ENCODE assay signal across 8 cellular contexts in genomic region chr13:52195052-52195837, GRCh38. TPM values are rescaled to one million over a fixed set of nuclear protein-coding genes. Genes with fewer than 3 reads are reported as not detected.
DNase-seq lines count a peak whose midpoint lies in the region; ATAC-seq and TF ChIP-seq lines count a peak whose summit lies in the region.

No MANE protein-coding gene starts in this region.

- H3F3A ChIP-seq in GM23338 (replicated peaks; ENCODE audit: low read depth) (no peaks in the 10 kb centered on the region), neural progenitor cell (ENCODE audit: low read depth) (no peaks in the 10 kb centered on the region)

- H3K27ac Mint-ChIP-seq in GM23338 (no peak overlapping the region), neural progenitor cell (peak overlapping the region; percentile 63)
- peak overlapping the region; percentile 95 for H3K27ac Mint-ChIP-seq in activated T-helper 17 cell treated with anti-CD3 and anti-CD28 coated beads, Interleukin-2, amount 50 U/mL, for 72 hours

- peak; percentile 91 for ATAC-seq in GM23338
- peak; percentile 67 for ATAC-seq in activated T-helper 17 cell treated with anti-CD3 and anti-CD28 coated beads, Interleukin-2, amount 50 U/mL, for 72 hours (replicated peaks)

- TF ChIP-seq CTCF in GM23338 (conservative IDR thresholded peaks at IDR 0.05; ENCODE audit: low read depth in 2 of 2) (peak in 1 of 2 experiments; percentile 55; a peak in 2 of 4 replicates), fibroblast of pulmonary artery (IDR thresholded peaks at IDR 0.05; ENCODE audit: low read length, missing control alignments) (no peak), neural progenitor cell (IDR thresholded peaks at IDR 0.05) (no peak)

- H3K36me3 ChIP-seq in ES-I3 (ENCODE audit: insufficient read depth, low read length): no peaks in the 10 kb centered on the region
- no peaks in the 10 kb centered on the region for H3K36me3 ChIP-seq in GM23338 (ENCODE audit: insufficient read depth)
- no peaks in the 10 kb centered on the region for H3K36me3 ChIP-seq in neural progenitor cell

- H3K9ac ChIP-seq in ES-I3 (ENCODE audit: low read depth, low read length) (peak overlapping the region; percentile 80; the same call in 1 of the 2 replicates), neural progenitor cell (no peak overlapping the region)

- H3K36me3 Mint-ChIP-seq in GM23338 (ENCODE audit: low read depth) (no peaks in the 10 kb centered on the region), neural progenitor cell (no peaks in the 10 kb centered on the region)
- H3K36me3 Mint-ChIP-seq in activated T-helper 17 cell treated with anti-CD3 and anti-CD28 coated beads, Interleukin-2, amount 50 U/mL, for 72 hours (ENCODE audit: low read depth): no peaks in the 10 kb centered on the region

- H3K79me2 ChIP-seq in GM23338 (replicated peaks; ENCODE audit: insufficient read depth) (peaks cover 40% of the 10 kb centered on the region), neural progenitor cell (ENCODE audit: low read depth) (peaks cover 39% of the 10 kb centered on the region)

- peak overlapping the region; percentile 96 for H3K4me2 ChIP-seq in GM23338
- peak overlapping the region; percentile 96 for H3K4me2 ChIP-seq in neural progenitor cell

- no peak overlapping the region for H3K27ac ChIP-seq in GM23338 (ENCODE audit: low read depth)
- no peak overlapping the region for H3K27ac ChIP-seq in neural progenitor cell

- H3K4me3 ChIP-seq in GM23338: peak overlapping the region; percentile 98
- H3K4me3 ChIP-seq in fibroblast of pulmonary artery (replicated peaks; ENCODE audit: low read depth, low read length): peak overlapping the region; percentile 88
- H3K4me3 ChIP-seq in neural progenitor cell: peak overlapping the region; percentile 91

- H3K4me1 Mint-ChIP-seq in GM23338 (peaks cover 8% of the 10 kb centered on the region), neural progenitor cell (peaks cover 17% of the 10 kb centered on the region)
- H3K4me1 Mint-ChIP-seq in activated T-helper 17 cell treated with anti-CD3 and anti-CD28 coated beads, Interleukin-2, amount 50 U/mL, for 72 hours: peaks cover 8% of the 10 kb centered on the region

- DNase-seq in GM23338 (ENCODE audit: low spot score) (peak; percentile 93), NCI-H526 treated with DMSO at 0.1 percent for 48 hours (lab: John Stamatoyannopoulos, UW) (peak; percentile 48), fibroblast of pulmonary artery (ENCODE audit: low read depth) (peak; percentile 80), neural progenitor cell (ENCODE audit: low spot score) (peak; percentile 20), stromal cell of bone marrow (ENCODE audit: low read depth) (peak; percentile 53), NCI-H1105 (lab: John Stamatoyannopoulos, UW) (no peak)

- H3K4me1 ChIP-seq in ES-I3 (ENCODE audit: insufficient read depth, low read length): no peaks in the 10 kb centered on the region
- H3K4me1 ChIP-seq in GM23338 (ENCODE audit: insufficient read depth): no peaks in the 10 kb centered on the region
- H3K4me1 ChIP-seq in neural progenitor cell: no peaks in the 10 kb centered on the region

- H3K27me3 ChIP-seq in GM23338 (ENCODE audit: insufficient read depth) (peaks cover 5% of the 10 kb centered on the region; the same call in 1 of the 2 replicates), neural progenitor cell (peaks cover 4% of the 10 kb centered on the region)

- H3K9me3 Mint-ChIP-seq in GM23338 (no peaks in the 10 kb centered on the region; the same call in 1 of the 3 replicates), neural progenitor cell (no peaks in the 10 kb centered on the region)
- H3K9me3 Mint-ChIP-seq in activated T-helper 17 cell treated with anti-CD3 and anti-CD28 coated beads, Interleukin-2, amount 50 U/mL, for 72 hours: no peaks in the 10 kb centered on the region

- H4K20me1 ChIP-seq in GM23338 (replicated peaks; ENCODE audit: insufficient read depth): peaks cover 5% of the 10 kb centered on the region; the same call in 1 of the 2 replicates
- no peaks in the 10 kb centered on the region for H4K20me1 ChIP-seq in neural progenitor cell (ENCODE audit: low read depth)

- H3K9me2 ChIP-seq in GM23338 (ENCODE audit: insufficient read depth): no peaks in the 10 kb centered on the region

- H3K9me3 ChIP-seq in ES-I3 (ENCODE audit: control insufficient read depth, insufficient read depth, low read length) (no peaks in the 10 kb centered on the region), neural progenitor cell (ENCODE audit: low read depth) (no peaks in the 10 kb centered on the region)

- H3K4me3 Mint-ChIP-seq in GM23338 (peak overlapping the region; percentile 93), neural progenitor cell (peak overlapping the region; percentile 99)
- H3K4me3 Mint-ChIP-seq in activated T-helper 17 cell treated with anti-CD3 and anti-CD28 coated beads, Interleukin-2, amount 50 U/mL, for 72 hours: peak overlapping the region; percentile 99

- H3K27me3 Mint-ChIP-seq in GM23338 (ENCODE audit: insufficient read depth, low read depth, poor library complexity) (peaks cover 8% of the 10 kb centered on the region), neural progenitor cell (ENCODE audit: insufficient read depth, low read depth) (peaks cover under 1% of the 10 kb centered on the region)
- H3K27me3 Mint-ChIP-seq in activated T-helper 17 cell treated with anti-CD3 and anti-CD28 coated beads, Interleukin-2, amount 50 U/mL, for 72 hours: no peaks in the 10 kb centered on the region

- H2AFZ ChIP-seq in GM23338: peak overlapping the region; percentile 99
- H2AFZ ChIP-seq in neural progenitor cell (replicated peaks): peak overlapping the region; percentile 99

TF ChIP-seq in GM23338, 12 proteins besides CTCF, POLR2A, EP300 and RAD21:
- TF ChIP-seq EZH2 (IDR thresholded peaks at IDR 0.05; ENCODE audit: low read depth, unreplicated experiment): no peak
- TF ChIP-seq POLR2AphosphoS5 (IDR thresholded peaks at IDR 0.05; ENCODE audit: low read depth): peak; percentile 83

RNA-seq across cellular contexts. Expression of gene NEK3, which starts 35.8 kb away (rescaled TPM):
- total RNA-seq in GM23338 (2014; rRNA removed; shearing (Covaris generic)): 26.6 and 26.7 TPM in 2 replicates
- 26.8 and 27.9 TPM in 2 replicates for polyA plus RNA-seq in GM23338 (2016; fragmentation: Nextera tagmentation; extraction: Ambion mirVana)
- 1 to 10 TPM; 1.5 to 3.9 TPM for total RNA-seq in activated T-helper 17 cell treated with anti-CD3 and anti-CD28 coated beads, Interleukin-2, amount 50 U/mL, for 72 hours
- 24.9 and 38.4 TPM in 2 replicates for total RNA-seq in neural progenitor cell (ENCODE audit: low replicate concordance)
